ENCODE assay signal across 23 cellular contexts in genomic region chr1:2855206-2856075, GRCh38. TPM values are rescaled to one million over a fixed set of nuclear protein-coding genes. Genes with fewer than 3 reads are reported as not detected.
DNase-seq lines count a peak whose midpoint lies in the region; ATAC-seq and TF ChIP-seq lines count a peak whose summit lies in the region.
"Had no signal": no experiment of that assay in that cellular context is flagged by ENCODE, and none has a peak within 500 bp of the region (broad histone marks: within the 10 kb centered on the region; RNA-seq: fewer than 3 reads in every experiment).

No MANE protein-coding gene starts in this region.

- peak; percentile 13 for DNase-seq in left ventricle myocardium superior
- no peak for DNase-seq in heart right ventricle
- peak in 2 of 3 donors; percentile 6 to 28 for DNase-seq in right cardiac atrium
- peak; percentile 43 for DNase-seq in osteoblast (ENCODE audit: insufficient read length, low spot score, missing footprints)
- DNase-seq in NCI-H1105 (lab: John Stamatoyannopoulos, UW): no peak
- DNase-seq: CD4-positive, CD25-positive, alpha-beta regulatory T cell; EL; GF-D8; H7; HFFc6; MG63; NCI-H1436; NCI-H187 treated with DMSO at 0.1 percent for 48 hours; NCI-H2107; NCI-H2227 treated with DMSO at 0.1 percent for 48 hours; NCI-H510A; NK-92 treated with Interleukin-12 subunit alpha and Interleukin-12 subunit beta, amount 100 ng/mL, for 24 hours had no signal

- H3K4me3 ChIP-seq in heart right ventricle (no peak overlapping the region), right cardiac atrium (ENCODE audit: low read length) (no peak overlapping the region), osteoblast (ENCODE audit: insufficient read depth, low read length) (no peak overlapping the region), stomach smooth muscle (ENCODE audit: low read length in 2 of 2) (peak overlapping the region; percentile 15 to 25)
- H3K4me3 ChIP-seq: K562, MG63, SJSA1 had no signal

- H3K79me2 ChIP-seq in osteoblast (ENCODE audit: insufficient read depth, low read length): no peaks in the 10 kb centered on the region

- peaks cover 0 to 52% (median 46%) of the 10 kb centered on the region in 7 donors for H3K27me3 ChIP-seq in heart right ventricle
- no peaks in the 10 kb centered on the region for H3K27me3 ChIP-seq in right cardiac atrium (ENCODE audit: control insufficient read depth, insufficient read depth)
- no peaks in the 10 kb centered on the region for H3K27me3 ChIP-seq in osteoblast (ENCODE audit: insufficient read depth, low read length)
- H3K27me3 ChIP-seq in stomach smooth muscle (ENCODE audit: control insufficient read depth in 1 of 2, insufficient read depth in 2 of 2, low read length in 2 of 2): peaks cover 24 to 45% of the 10 kb centered on the region in 2 donors
- H3K27me3 ChIP-seq: SJSA1 had no signal

- H3K4me1 ChIP-seq in heart right ventricle (no peaks in the 10 kb centered on the region), right cardiac atrium (ENCODE audit: control insufficient read depth, insufficient read depth, low read length) (no peaks in the 10 kb centered on the region), osteoblast (ENCODE audit: insufficient read depth, low read length) (no peaks in the 10 kb centered on the region), stomach smooth muscle (ENCODE audit: control insufficient read depth, insufficient read depth, low read length) (peaks cover 6% of the 10 kb centered on the region)
- H3K4me1 ChIP-seq: SJSA1 had no signal

- intact Hi-C loops in left ventricle myocardium superior (cut with micrococcal nuclease): no loop called here
- intact Hi-C loops in heart right ventricle (cut with DNase I): no loop called here
- intact Hi-C loops in right cardiac atrium (cut with DNase I): no loop called here

- H4K20me1 ChIP-seq in osteoblast (ENCODE audit: insufficient read depth, low read length): no peaks in the 10 kb centered on the region

- ATAC-seq in left ventricle myocardium superior (no peak), heart right ventricle (no peak), right cardiac atrium (no peak), GM21526 (IDR thresholded peaks at IDR 0.05; ENCODE audit: low FRiP score, unreplicated experiment) (no peak), GM21381 (IDR thresholded peaks at IDR 0.05; ENCODE audit: unreplicated experiment) (no peak)
- ATAC-seq: K562, Panc1 had no signal

- H3K9me3 ChIP-seq in heart right ventricle: no peaks in the 10 kb centered on the region
- no peaks in the 10 kb centered on the region for H3K9me3 ChIP-seq in right cardiac atrium (ENCODE audit: control insufficient read depth, low read length)
- H3K9me3 ChIP-seq in osteoblast (ENCODE audit: low read depth, low read length): no peaks in the 10 kb centered on the region
- H3K9me3 ChIP-seq in stomach smooth muscle (ENCODE audit: control insufficient read depth in 2 of 2, low read length in 2 of 2): no peaks in the 10 kb centered on the region
- H3K9me3 ChIP-seq: MG63 had no signal

- 66 to 74% methylated on average over 57 to 58 of the region's 58 CpGs for WGBS in heart right ventricle, 2 donors
- 67% methylated on average over 58 of the region's 58 CpGs for WGBS in right cardiac atrium

- H2AFZ ChIP-seq in osteoblast (ENCODE audit: low read length): no peak overlapping the region

- TF ChIP-seq CTCF in heart right ventricle (IDR thresholded peaks at IDR 0.05) (no peak), osteoblast (IDR thresholded peaks at IDR 0.05; ENCODE audit: extremely low read depth, low read depth, low read length) (no peak)

- H3K36me3 ChIP-seq in heart right ventricle: no peaks in the 10 kb centered on the region
- no peaks in the 10 kb centered on the region for H3K36me3 ChIP-seq in osteoblast (ENCODE audit: insufficient read depth, low read length)
- H3K36me3 ChIP-seq in stomach smooth muscle (ENCODE audit: control insufficient read depth in 2 of 2, insufficient read depth in 2 of 2, low read length in 2 of 2): no peaks in the 10 kb centered on the region
- H3K36me3 ChIP-seq: MG63, SJSA1 had no signal

- no peak overlapping the region for H3K4me2 ChIP-seq in osteoblast (ENCODE audit: insufficient read depth, low read length)

- H3K27ac ChIP-seq in heart right ventricle (no peak overlapping the region), right cardiac atrium (ENCODE audit: low read length) (no peak overlapping the region), osteoblast (ENCODE audit: low read depth, low read length) (no peak overlapping the region), stomach smooth muscle (ENCODE audit: low read length) (no peak overlapping the region)
- H3K27ac ChIP-seq: SJSA1 had no signal

- H3K9ac ChIP-seq in stomach smooth muscle (ENCODE audit: low read length in 2 of 2): no peak overlapping the region

RNA-seq across cellular contexts. Expression of gene TTC34, which starts 53.9 kb away (rescaled TPM):
- total RNA-seq in left ventricle myocardium superior (0.59 TPM), heart right ventricle (under 1 TPM; 0.32 to 0.74 (median 0.42) TPM), right cardiac atrium (1 to 10 TPM in 2 of 4 donors, under 1 TPM in 2; 0.53 to 1.5 (median 0.94) TPM), osteoblast (0.29 and 0.36 TPM in 2 replicates)
- polyA plus RNA-seq in heart right ventricle (under 1 TPM; 0.03 to 0.73 TPM), right cardiac atrium (0.27 TPM)

Comparison
In these comparisons a context has a peak if more than half of its experiments do, and no peak if none do; other contexts are left out.
1. DNase-seq: peak in left ventricle myocardium superior (single experiment), right cardiac atrium (2 of 3) and osteoblast (single experiment); none in heart right ventricle (0 of 2) and NCI-H1105 (single experiment).
2. H3K4me3 ChIP-seq: peak in stomach smooth muscle (2 of 2); none in heart right ventricle (0 of 10), right cardiac atrium (single experiment) and osteoblast (single experiment).